Comparison of ENCODE assay signal across 8 cellular contexts in the genomic region with DNA sequence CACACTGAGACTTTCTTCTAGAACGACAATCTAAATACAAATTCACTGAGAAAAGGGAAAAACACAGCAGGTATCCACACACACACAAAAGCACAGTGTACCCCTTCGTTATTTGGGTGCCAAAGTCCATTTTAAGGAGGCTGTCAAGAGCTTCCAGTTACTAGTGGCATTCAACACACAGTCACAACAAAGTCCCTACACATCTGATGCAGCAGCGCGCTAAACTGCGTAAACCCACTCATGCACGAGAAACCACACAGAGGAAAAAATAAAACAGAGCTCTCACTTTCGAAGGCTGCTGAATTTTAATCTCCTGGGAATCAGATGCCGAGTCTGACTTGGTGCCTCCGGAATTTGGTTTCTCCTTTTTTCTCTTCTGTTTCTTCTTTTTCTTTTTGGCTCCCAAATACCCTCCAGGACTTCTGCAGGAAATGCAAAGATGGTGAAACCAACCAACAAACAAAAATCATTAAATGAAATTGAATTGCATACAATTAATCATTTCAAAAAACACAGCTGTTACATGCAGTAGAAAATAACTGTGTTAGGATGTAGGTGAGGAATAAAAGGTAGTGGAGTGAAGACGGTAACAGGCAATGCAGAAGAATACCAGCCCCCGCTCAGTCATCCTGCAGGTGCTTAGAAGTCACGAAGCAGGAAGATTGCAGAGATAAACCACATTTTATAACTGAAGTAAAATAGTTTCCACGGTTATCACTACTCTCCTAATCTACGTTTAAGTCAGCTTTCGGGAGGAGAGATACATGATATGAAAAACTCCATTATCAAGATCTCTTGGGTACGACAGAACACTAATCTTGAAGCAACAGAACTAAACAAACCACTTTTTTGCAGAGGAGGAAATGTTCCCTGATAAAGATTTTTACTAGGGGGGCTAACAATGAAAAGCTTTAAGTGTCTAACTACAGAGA. TPM values are rescaled to one million over a fixed set of nuclear protein-coding genes. Genes with fewer than 3 reads are reported as not detected.
A peak's percentile ranks its signal among the peaks of the same experiment; 100 is the strongest.
DNase-seq lines count a peak whose midpoint lies in the region; ATAC-seq and TF ChIP-seq lines count a peak whose summit lies in the region.

No MANE protein-coding gene starts in this region.

- H3K27me3 Mint-ChIP-seq in activated naive CD4-positive, alpha-beta T cell treated with anti-CD3 and anti-CD28 coated beads, Interleukin-2, amount 50 U/mL, for 24 hours = no peaks in the 10 kb centered on the region
- H3K27me3 Mint-ChIP-seq in natural killer cell (ENCODE audit: low read depth in 2 of 2) = no peaks in the 10 kb centered on the region

- TF ChIP-seq CTCF in natural killer cell (IDR thresholded peaks at IDR 0.05) (no peak), tibial artery (IDR thresholded peaks at IDR 0.05) (no peak)

- H3K36me3 Mint-ChIP-seq in activated naive CD4-positive, alpha-beta T cell treated with anti-CD3 and anti-CD28 coated beads, Interleukin-2, amount 50 U/mL, for 24 hours = peaks cover 8% of the 10 kb centered on the region
- H3K36me3 Mint-ChIP-seq in stimulated activated effector memory CD8-positive, alpha-beta T cell treated with anti-CD3 and anti-CD28 coated beads, Interleukin-12 subunit alpha, Interleukin-12 subunit beta, amount 100 ng/mL, for 72 hours = peaks cover 22% of the 10 kb centered on the region
- no peaks in the 10 kb centered on the region for H3K36me3 Mint-ChIP-seq in natural killer cell

- H3K9me3 ChIP-seq in BLaER1 (no peaks in the 10 kb centered on the region), tibial artery (no peaks in the 10 kb centered on the region)

- DNase-seq in stimulated activated effector memory CD8-positive, alpha-beta T cell treated with anti-CD3 and anti-CD28 coated beads, Interleukin-12 subunit alpha, Interleukin-12 subunit beta, amount 100 ng/mL, for 72 hours (ENCODE audit: low spot score in 2 of 2) = no peak
- DNase-seq in natural killer cell (no peak), tibial artery (no peak)

- H3K4me3 Mint-ChIP-seq in activated naive CD4-positive, alpha-beta T cell treated with anti-CD3 and anti-CD28 coated beads, Interleukin-2, amount 50 U/mL, for 24 hours = peak overlapping the region; percentile 65
- H3K4me3 Mint-ChIP-seq in stimulated activated effector memory CD8-positive, alpha-beta T cell treated with anti-CD3 and anti-CD28 coated beads, Interleukin-12 subunit alpha, Interleukin-12 subunit beta, amount 100 ng/mL, for 72 hours = peak overlapping the region; percentile 19
- no peak overlapping the region for H3K4me3 Mint-ChIP-seq in natural killer cell

- no peaks in the 10 kb centered on the region for H3K9me3 Mint-ChIP-seq in activated naive CD4-positive, alpha-beta T cell treated with anti-CD3 and anti-CD28 coated beads, Interleukin-2, amount 50 U/mL, for 24 hours
- H3K9me3 Mint-ChIP-seq in stimulated activated effector memory CD8-positive, alpha-beta T cell treated with anti-CD3 and anti-CD28 coated beads, Interleukin-12 subunit alpha, Interleukin-12 subunit beta, amount 100 ng/mL, for 72 hours = no peaks in the 10 kb centered on the region
- no peaks in the 10 kb centered on the region for H3K9me3 Mint-ChIP-seq in natural killer cell

- H3K4me1 Mint-ChIP-seq in activated naive CD4-positive, alpha-beta T cell treated with anti-CD3 and anti-CD28 coated beads, Interleukin-2, amount 50 U/mL, for 24 hours = peaks cover 57% of the 10 kb centered on the region
- H3K4me1 Mint-ChIP-seq in stimulated activated effector memory CD8-positive, alpha-beta T cell treated with anti-CD3 and anti-CD28 coated beads, Interleukin-12 subunit alpha, Interleukin-12 subunit beta, amount 100 ng/mL, for 72 hours = peaks cover 30% of the 10 kb centered on the region
- peaks cover 17 to 26% of the 10 kb centered on the region in 2 donors for H3K4me1 Mint-ChIP-seq in natural killer cell

- ATAC-seq in GM19351 (IDR thresholded peaks at IDR 0.05; ENCODE audit: unreplicated experiment) (peak; percentile 97), HG03342 (IDR thresholded peaks at IDR 0.05; ENCODE audit: unreplicated experiment) (peak; percentile 84), esophagus mucosa (no peak), natural killer cell (no peak)
- no peak for ATAC-seq in stimulated activated effector memory CD8-positive, alpha-beta T cell treated with anti-CD3 and anti-CD28 coated beads, Interleukin-12 subunit alpha, Interleukin-12 subunit beta, amount 100 ng/mL, for 72 hours

- H3K4me3 ChIP-seq in BLaER1 (peak overlapping the region; percentile 50), tibial artery (no peak overlapping the region)

- H3K27ac ChIP-seq in BLaER1 (peak overlapping the region; percentile 70), tibial artery (no peak overlapping the region)

- intact Hi-C loops in natural killer cell (cut with micrococcal nuclease) = no loop called here
- intact Hi-C loops in tibial artery (cut with DNase I; ENCODE audit: low total_unique reads) = no loop called here

- peak overlapping the region; percentile 45 for H3K9ac ChIP-seq in BLaER1

- H3K4me2 ChIP-seq in BLaER1 = peak overlapping the region; percentile 75

- H3K27ac Mint-ChIP-seq in activated naive CD4-positive, alpha-beta T cell treated with anti-CD3 and anti-CD28 coated beads, Interleukin-2, amount 50 U/mL, for 24 hours = peak overlapping the region; percentile 85
- H3K27ac Mint-ChIP-seq in stimulated activated effector memory CD8-positive, alpha-beta T cell treated with anti-CD3 and anti-CD28 coated beads, Interleukin-12 subunit alpha, Interleukin-12 subunit beta, amount 100 ng/mL, for 72 hours = peak overlapping the region; percentile 45
- no peak overlapping the region for H3K27ac Mint-ChIP-seq in natural killer cell

- H3K36me3 ChIP-seq in BLaER1 (0 out of 2 replicates have a peak, but pooled peaks cover 4% of the 10 kb centered on the region), tibial artery (peaks cover 0 to 29% (median 26%) of the 10 kb centered on the region in 3 donors)

- no peaks in the 10 kb centered on the region for H4K20me1 ChIP-seq in BLaER1

- no peaks in the 10 kb centered on the region for H3K27me3 ChIP-seq in BLaER1
- H3K27me3 ChIP-seq in tibial artery = no peaks in the 10 kb centered on the region

- peaks cover 75% of the 10 kb centered on the region for H3K4me1 ChIP-seq in BLaER1
- H3K4me1 ChIP-seq in tibial artery = peaks cover 0 to 18% (median 6%) of the 10 kb centered on the region in 4 donors

RNA-seq across cellular contexts. Expression of a gene that starts 27.1 kb away (rescaled TPM):
- total RNA-seq in esophagus mucosa (5.8 TPM), natural killer cell (10 to 100 TPM; 18.9 to 34.9 (median 28.8) TPM)

RNA-seq across cellular contexts. Expression of a gene that starts 44.2 kb away (rescaled TPM):
- total RNA-seq in esophagus mucosa (14.8 TPM), natural killer cell (10 to 100 TPM in 1 of 3 donors, 1 to 10 TPM in 2; 7.5 to 12.7 (median 8.4) TPM)

RNA-seq across cellular contexts. Expression of a gene that starts 52.8 kb away (rescaled TPM):
- 0.32 TPM for total RNA-seq in esophagus mucosa
- total RNA-seq in natural killer cell = 1 to 10 TPM in 1 of 3 donors, under 1 TPM in 1, not detected in 1; 0.48 to 1.8 TPM

Comparison
In these comparisons a context has a peak if more than half of its experiments do, and no peak if none do; other contexts are left out.
1. ATAC-seq: peak in GM19351 (single experiment) and HG03342 (single experiment); none in stimulated activated effector memory CD8-positive, alpha-beta T cell treated with anti-CD3 and anti-CD28 coated beads, Interleukin-12 subunit alpha, Interleukin-12 subunit beta, amount 100 ng/mL, for 72 hours (single experiment), esophagus mucosa (single experiment) and natural killer cell (0 of 3).
2. H3K27ac Mint-ChIP-seq: peak in activated naive CD4-positive, alpha-beta T cell treated with anti-CD3 and anti-CD28 coated beads, Interleukin-2, amount 50 U/mL, for 24 hours (single experiment) and stimulated activated effector memory CD8-positive, alpha-beta T cell treated with anti-CD3 and anti-CD28 coated beads, Interleukin-12 subunit alpha, Interleukin-12 subunit beta, amount 100 ng/mL, for 72 hours (single experiment); none in natural killer cell (0 of 2).